Comparison of ENCODE assay signal across 8 cellular contexts in the genomic region with DNA sequence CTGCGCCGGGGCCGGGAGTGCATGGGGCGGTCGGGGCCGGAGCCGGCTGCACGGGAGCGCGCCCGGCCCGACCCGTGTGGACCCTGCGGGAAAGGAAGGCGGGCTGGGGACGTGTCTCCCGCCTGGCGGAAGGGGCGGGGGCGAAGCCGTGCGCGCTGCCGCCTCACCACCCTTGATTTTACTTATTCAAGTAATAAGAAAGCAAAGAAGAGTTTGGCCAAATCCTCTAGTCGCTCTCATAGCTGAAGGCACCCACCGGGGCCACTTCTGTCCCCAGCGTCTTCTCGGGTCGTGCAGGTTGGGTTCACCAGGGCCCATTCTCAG. TPM values are rescaled to one million over a fixed set of nuclear protein-coding genes. Genes with fewer than 3 reads are reported as not detected.
DNase-seq lines count a peak whose midpoint lies in the region; ATAC-seq lines count a peak whose summit lies in the region.

No MANE protein-coding gene starts in this region.

- H3K9me3 ChIP-seq in muscle layer of colon (ENCODE audit: low read length) (no peaks in the 10 kb centered on the region), stomach smooth muscle (ENCODE audit: control insufficient read depth in 2 of 2, low read length in 2 of 2) (no peaks in the 10 kb centered on the region)

- peak overlapping the region; percentile 53 for H3K9ac ChIP-seq in muscle layer of colon (ENCODE audit: low read length)
- H3K9ac ChIP-seq in stomach smooth muscle (ENCODE audit: low read length in 2 of 2), result peak overlapping the region; percentile 68 to 76

- H3K9me3 Mint-ChIP-seq in activated CD8-positive, alpha-beta memory T cell treated with anti-CD3 and anti-CD28 coated beads, Interleukin-2, amount 10 ng/mL, durations not matched to agents 7 days and 5 days (ENCODE audit: low read depth), result no peaks in the 10 kb centered on the region
- no peaks in the 10 kb centered on the region for H3K9me3 Mint-ChIP-seq in activated CD8-positive, alpha-beta T cell treated with anti-CD3 and anti-CD28 coated beads, Interleukin-2, amount 10 ng/mL, durations not matched to agents 7 days and 5 days (ENCODE audit: insufficient read depth)

- H3K36me3 ChIP-seq in muscle layer of colon (ENCODE audit: insufficient read depth, low read length) (peaks cover 29% of the 10 kb centered on the region), stomach smooth muscle (ENCODE audit: control insufficient read depth in 2 of 2, insufficient read depth in 2 of 2, low read length in 2 of 2) (peaks cover 17 to 19% of the 10 kb centered on the region in 2 donors)

- peak; percentile 88 for DNase-seq in activated CD8-positive, alpha-beta memory T cell treated with anti-CD3 and anti-CD28 coated beads, Interleukin-2, amount 10 ng/mL, durations not matched to agents 7 days and 5 days
- DNase-seq in activated CD8-positive, alpha-beta memory T cell treated with anti-CD3 and anti-CD28 coated beads, Interleukin-2, amount 50 U/mL, for 48 hours, result no peak
- peak; percentile 62 for DNase-seq in NCI-H774 (lab: John Stamatoyannopoulos, UW)
- peak; percentile 84 for DNase-seq in activated CD8-positive, alpha-beta T cell treated with anti-CD3 and anti-CD28 coated beads, Interleukin-2, amount 10 ng/mL, durations not matched to agents 7 days and 5 days
- DNase-seq in epidermal melanocyte (ENCODE audit: insufficient read length, low spot score), result peak; percentile 97

- peak; percentile 43 for ATAC-seq in activated CD8-positive, alpha-beta memory T cell treated with anti-CD3 and anti-CD28 coated beads, Interleukin-2, amount 10 ng/mL, durations not matched to agents 7 days and 5 days
- ATAC-seq in HG03025 (IDR thresholded peaks at IDR 0.05; ENCODE audit: low FRiP score, unreplicated experiment), result peak; percentile 29
- peak; percentile 46 for ATAC-seq in activated CD8-positive, alpha-beta T cell treated with anti-CD3 and anti-CD28 coated beads, Interleukin-2, amount 10 ng/mL, durations not matched to agents 7 days and 5 days

- no peaks in the 10 kb centered on the region for H3K27me3 ChIP-seq in muscle layer of colon (ENCODE audit: control insufficient read depth in 1 of 2, insufficient read depth in 2 of 2, low read length in 2 of 2)
- H3K27me3 ChIP-seq in stomach smooth muscle (ENCODE audit: control insufficient read depth in 1 of 2, insufficient read depth in 2 of 2, low read length in 2 of 2), result no peaks in the 10 kb centered on the region

- H3K4me3 ChIP-seq in muscle layer of colon (ENCODE audit: low read depth in 1 of 2, low read length in 2 of 2) (peak overlapping the region; percentile 72 to 95), stomach smooth muscle (ENCODE audit: low read length in 2 of 2) (peak overlapping the region; percentile 91 to 94)

- H3K4me3 Mint-ChIP-seq in activated CD8-positive, alpha-beta memory T cell treated with anti-CD3 and anti-CD28 coated beads, Interleukin-2, amount 10 ng/mL, durations not matched to agents 7 days and 5 days, result peak overlapping the region; percentile 98
- peak overlapping the region; percentile 97 for H3K4me3 Mint-ChIP-seq in activated CD8-positive, alpha-beta T cell treated with anti-CD3 and anti-CD28 coated beads, Interleukin-2, amount 10 ng/mL, durations not matched to agents 7 days and 5 days

- POLR2A ChIA-PET in activated CD8-positive, alpha-beta T cell treated with anti-CD3 and anti-CD28 coated beads, Interleukin-2, amount 10 ng/mL, durations not matched to agents 7 days and 5 days (lab: Charles Lee), result interaction anchor here (0.9 to 10.0 kb wide), 9 partner anchors 9 to 444 kb away, joined by 3 to 239 read pairs (median 10); a partner anchor contains a TSS

- CTCF ChIA-PET in activated CD8-positive, alpha-beta memory T cell treated with anti-CD3 and anti-CD28 coated beads, Interleukin-2, amount 10 ng/mL, durations not matched to agents 7 days and 5 days (lab: Charles Lee), result interaction anchor here (1.0 to 4.4 kb wide), 5 partner anchors 9 to 48 kb away, joined by 3 to 34 read pairs (median 4); a partner anchor contains a TSS
- CTCF ChIA-PET in activated CD8-positive, alpha-beta T cell treated with anti-CD3 and anti-CD28 coated beads, Interleukin-2, amount 10 ng/mL, durations not matched to agents 7 days and 5 days (lab: Charles Lee), result interaction anchor here (3.5 kb wide), 1 partner anchor 18 kb away, joined by 13 read pairs; a partner anchor contains a TSS

- H3K27me3 Mint-ChIP-seq in activated CD8-positive, alpha-beta memory T cell treated with anti-CD3 and anti-CD28 coated beads, Interleukin-2, amount 10 ng/mL, durations not matched to agents 7 days and 5 days, result no peaks in the 10 kb centered on the region
- H3K27me3 Mint-ChIP-seq in activated CD8-positive, alpha-beta T cell treated with anti-CD3 and anti-CD28 coated beads, Interleukin-2, amount 10 ng/mL, durations not matched to agents 7 days and 5 days (ENCODE audit: low read depth), result no peaks in the 10 kb centered on the region

- H3K27ac Mint-ChIP-seq in activated CD8-positive, alpha-beta memory T cell treated with anti-CD3 and anti-CD28 coated beads, Interleukin-2, amount 10 ng/mL, durations not matched to agents 7 days and 5 days, result peak overlapping the region; percentile 100
- peak overlapping the region; percentile 99 for H3K27ac Mint-ChIP-seq in activated CD8-positive, alpha-beta T cell treated with anti-CD3 and anti-CD28 coated beads, Interleukin-2, amount 10 ng/mL, durations not matched to agents 7 days and 5 days

- peak overlapping the region; percentile 98 for H3K27ac ChIP-seq in muscle layer of colon (ENCODE audit: low read depth, low read length)
- peak overlapping the region; percentile 97 for H3K27ac ChIP-seq in stomach smooth muscle (ENCODE audit: low read length)

- peaks cover 39% of the 10 kb centered on the region for H3K4me1 Mint-ChIP-seq in activated CD8-positive, alpha-beta memory T cell treated with anti-CD3 and anti-CD28 coated beads, Interleukin-2, amount 10 ng/mL, durations not matched to agents 7 days and 5 days
- H3K4me1 Mint-ChIP-seq in activated CD8-positive, alpha-beta T cell treated with anti-CD3 and anti-CD28 coated beads, Interleukin-2, amount 10 ng/mL, durations not matched to agents 7 days and 5 days (ENCODE audit: low read depth), result peaks cover 39% of the 10 kb centered on the region

- H3K36me3 Mint-ChIP-seq in activated CD8-positive, alpha-beta memory T cell treated with anti-CD3 and anti-CD28 coated beads, Interleukin-2, amount 10 ng/mL, durations not matched to agents 7 days and 5 days, result peaks cover 35% of the 10 kb centered on the region
- peaks cover 45% of the 10 kb centered on the region for H3K36me3 Mint-ChIP-seq in activated CD8-positive, alpha-beta T cell treated with anti-CD3 and anti-CD28 coated beads, Interleukin-2, amount 10 ng/mL, durations not matched to agents 7 days and 5 days (ENCODE audit: low read depth)

- peaks cover 42% of the 10 kb centered on the region for H3K4me1 ChIP-seq in muscle layer of colon (ENCODE audit: insufficient read depth, low read length)
- peaks cover 48% of the 10 kb centered on the region for H3K4me1 ChIP-seq in stomach smooth muscle (ENCODE audit: control insufficient read depth, insufficient read depth, low read length)

RNA-seq across cellular contexts. Expression of a gene that starts 0.6 kb away (rescaled TPM):
- 1,000 to 10,000 TPM; 2,029 to 2,329 TPM for total RNA-seq in activated CD8-positive, alpha-beta memory T cell treated with anti-CD3 and anti-CD28 coated beads, Interleukin-2, amount 10 ng/mL, durations not matched to agents 7 days and 5 days
- total RNA-seq in activated CD8-positive, alpha-beta T cell treated with anti-CD3 and anti-CD28 coated beads, Interleukin-2, amount 10 ng/mL, durations not matched to agents 7 days and 5 days, result 1,000 to 10,000 TPM; 2,493 to 2,581 TPM

RNA-seq across cellular contexts. Expression of a gene that starts 2.0 kb away (rescaled TPM):
- total RNA-seq in activated CD8-positive, alpha-beta memory T cell treated with anti-CD3 and anti-CD28 coated beads, Interleukin-2, amount 10 ng/mL, durations not matched to agents 7 days and 5 days, result 10 to 100 TPM; 27.7 to 30.8 TPM
- total RNA-seq in activated CD8-positive, alpha-beta T cell treated with anti-CD3 and anti-CD28 coated beads, Interleukin-2, amount 10 ng/mL, durations not matched to agents 7 days and 5 days, result 10 to 100 TPM; 26.6 to 34.3 TPM

RNA-seq across cellular contexts. Expression of a gene that starts 8.9 kb away (rescaled TPM):
- total RNA-seq in activated CD8-positive, alpha-beta memory T cell treated with anti-CD3 and anti-CD28 coated beads, Interleukin-2, amount 10 ng/mL, durations not matched to agents 7 days and 5 days, result 100 to 1,000 TPM; 226 to 273 TPM
- 100 to 1,000 TPM; 239 to 245 TPM for total RNA-seq in activated CD8-positive, alpha-beta T cell treated with anti-CD3 and anti-CD28 coated beads, Interleukin-2, amount 10 ng/mL, durations not matched to agents 7 days and 5 days

RNA-seq across cellular contexts. Expression of a gene that starts 9.1 kb away (rescaled TPM):
- total RNA-seq in activated CD8-positive, alpha-beta memory T cell treated with anti-CD3 and anti-CD28 coated beads, Interleukin-2, amount 10 ng/mL, durations not matched to agents 7 days and 5 days, result 10 to 100 TPM; 82.3 to 84.6 TPM
- total RNA-seq in activated CD8-positive, alpha-beta T cell treated with anti-CD3 and anti-CD28 coated beads, Interleukin-2, amount 10 ng/mL, durations not matched to agents 7 days and 5 days, result 10 to 100 TPM; 78.5 to 86.4 TPM

RNA-seq across cellular contexts. Expression of a gene that starts 16.9 kb away (rescaled TPM):
- not detected for total RNA-seq in activated CD8-positive, alpha-beta memory T cell treated with anti-CD3 and anti-CD28 coated beads, Interleukin-2, amount 10 ng/mL, durations not matched to agents 7 days and 5 days
- total RNA-seq in activated CD8-positive, alpha-beta T cell treated with anti-CD3 and anti-CD28 coated beads, Interleukin-2, amount 10 ng/mL, durations not matched to agents 7 days and 5 days, result not detected
